17 cellular contexts compared by ENCODE assay signal in genomic region chr10:91630592-91630991, GRCh38. TPM values are rescaled to one million over a fixed set of nuclear protein-coding genes. Genes with fewer than 3 reads are reported as not detected.
DNase-seq lines count a peak whose midpoint lies in the region; ATAC-seq and TF ChIP-seq lines count a peak whose summit lies in the region.
"Had no signal": no experiment of that assay in that cellular context is flagged by ENCODE, and none has a peak within 500 bp of the region (broad histone marks: within the 10 kb centered on the region; RNA-seq: fewer than 3 reads in every experiment).

No MANE protein-coding gene starts in this region.

- peak overlapping the region; percentile 97 for H3K4me2 ChIP-seq in osteoblast (ENCODE audit: insufficient read depth, low read length)

- ATAC-seq in Right ventricle myocardium inferior (no peak), upper lobe of right lung (no peak), GM18873 (IDR thresholded peaks at IDR 0.05; ENCODE audit: low FRiP score, unreplicated experiment) (no peak), GM18511 (IDR thresholded peaks at IDR 0.05; ENCODE audit: unreplicated experiment) (no peak)
- ATAC-seq: sciatic nerve, T-helper 17 cell had no signal

- H3K27ac ChIP-seq in cardiac muscle cell (peak overlapping the region; percentile 55), osteoblast (ENCODE audit: low read depth, low read length) (peak overlapping the region; percentile 9), upper lobe of right lung (no peak overlapping the region)

- H3K27me3 ChIP-seq in cardiac muscle cell (no peaks in the 10 kb centered on the region), osteoblast (ENCODE audit: insufficient read depth, low read length) (no peaks in the 10 kb centered on the region), upper lobe of right lung (no peaks in the 10 kb centered on the region)

- H3K4me3 ChIP-seq in cardiac muscle cell (peak overlapping the region; percentile 77), foreskin fibroblast (ENCODE audit: low read depth in 1 of 2, low read length in 2 of 2) (peak overlapping the region; percentile 85 to 91), osteoblast (ENCODE audit: insufficient read depth, low read length) (peak overlapping the region; percentile 87), upper lobe of right lung (peak overlapping the region; percentile 60)

- no peak for DNase-seq in cardiac muscle cell (ENCODE audit: low read depth in 1 of 2, low spot score in 1 of 2)
- DNase-seq in Right ventricle myocardium inferior (ENCODE audit: missing footprints) = no peak
- no peak for DNase-seq in foreskin fibroblast
- DNase-seq in osteoblast (ENCODE audit: insufficient read length, low spot score, missing footprints) = peak; percentile 36
- DNase-seq in upper lobe of right lung = no peak
- DNase-seq in activated CD4-positive, CD25-positive, alpha-beta regulatory T cell (lab: John Stamatoyannopoulos, UW) = no peak
- DNase-seq: activated CD4-positive, alpha-beta T cell treated with anti-CD3 and anti-CD28 coated beads for 1 hour; activated naive CD4-positive, alpha-beta T cell treated with anti-CD3 and anti-CD28 coated beads for 36 hours; effector CD8-positive, alpha-beta T cell; mesenchymal stem cell; MM.1S; NCI-H187; T-helper 17 cell; transverse colon had no signal

- H3K4me1 ChIP-seq in cardiac muscle cell (ENCODE audit: low read depth) (peaks cover 37% of the 10 kb centered on the region), osteoblast (ENCODE audit: insufficient read depth, low read length) (peaks cover 46% of the 10 kb centered on the region), upper lobe of right lung (no peaks in the 10 kb centered on the region)

- peaks cover 22% of the 10 kb centered on the region for H3K36me3 ChIP-seq in cardiac muscle cell
- peaks cover 18% of the 10 kb centered on the region for H3K36me3 ChIP-seq in osteoblast (ENCODE audit: insufficient read depth, low read length)
- H3K36me3 ChIP-seq in upper lobe of right lung = peaks cover 7% of the 10 kb centered on the region
- H3K36me3 ChIP-seq: transverse colon had no signal

- peaks cover 8% of the 10 kb centered on the region for H4K20me1 ChIP-seq in osteoblast (ENCODE audit: insufficient read depth, low read length)

- H2AFZ ChIP-seq in osteoblast (ENCODE audit: low read length) = peak overlapping the region; percentile 11

- TF ChIP-seq CTCF in cardiac muscle cell (IDR thresholded peaks at IDR 0.05; ENCODE audit: low read depth, low read length) = no peak
- no peak for TF ChIP-seq CTCF in foreskin fibroblast (IDR thresholded peaks at IDR 0.05; ENCODE audit: low read depth, low read length)
- TF ChIP-seq CTCF in osteoblast (IDR thresholded peaks at IDR 0.05; ENCODE audit: extremely low read depth, low read depth, low read length) = no peak
- no peak for TF ChIP-seq CTCF in upper lobe of right lung (IDR thresholded peaks at IDR 0.05)

- no peaks in the 10 kb centered on the region for H3K9me3 ChIP-seq in cardiac muscle cell (ENCODE audit: low read depth)
- H3K9me3 ChIP-seq in osteoblast (ENCODE audit: low read depth, low read length) = no peaks in the 10 kb centered on the region
- H3K9me3 ChIP-seq in upper lobe of right lung = no peaks in the 10 kb centered on the region
- H3K9me3 ChIP-seq: transverse colon had no signal

- intact Hi-C loops in Right ventricle myocardium inferior (cut with DNase I) (loop anchor here (2.0 to 10.0 kb wide), 2 partner anchors 168 to 216 kb away; partner anchors contain the start of genes HECTD2 and TNKS2), upper lobe of right lung (cut with DNase I) (loop anchor here (10.0 kb wide), 1 partner anchor 76 kb away; no protein-coding TSS in a partner anchor)

- H3K79me2 ChIP-seq in osteoblast (ENCODE audit: insufficient read depth, low read length) = peaks cover 33% of the 10 kb centered on the region

RNA-seq across cellular contexts. Expression of gene PPP1R3C, which starts 2.3 kb away (rescaled TPM):
- 51.7 and 90.7 TPM in 2 replicates for total RNA-seq in cardiac muscle cell
- polyA plus RNA-seq in cardiac muscle cell = 52.1 and 81.4 TPM in 2 replicates
- total RNA-seq in Right ventricle myocardium inferior = 137 TPM
- 73.4 and 87.9 TPM in 2 replicates for total RNA-seq in osteoblast
- total RNA-seq in upper lobe of right lung = 15.1 TPM
